ENCODE assay signal across 13 cellular contexts in genomic region chr1:28983509-28984310, GRCh38.
A peak's percentile ranks its signal among the peaks of the same experiment; 100 is the strongest.
DNase-seq lines count a peak whose midpoint lies in the region; ATAC-seq and TF ChIP-seq lines count a peak whose summit lies in the region.
"Had no signal": no experiment of that assay in that cellular context is flagged by ENCODE, and none has a peak within 500 bp of the region (broad histone marks: within the 10 kb centered on the region; RNA-seq: fewer than 3 reads in every experiment).

No MANE protein-coding gene starts in this region.

- H3K4me3 ChIP-seq in body of pancreas (no peak overlapping the region), iPS DF 6.9 (ENCODE audit: low read length) (no peak overlapping the region), sigmoid colon (no peak overlapping the region)
- H3K4me3 ChIP-seq: thyroid gland had no signal

- peak overlapping the region; percentile 70 to 83 (median 76) for H3K27ac ChIP-seq in body of pancreas
- H3K27ac ChIP-seq in iPS DF 6.9 (ENCODE audit: low read length) = no peak overlapping the region
- H3K27ac ChIP-seq in sigmoid colon = peak overlapping the region in 3 of 4 donors; percentile 34 to 53 (median 36)
- H3K27ac ChIP-seq: 22Rv1, thyroid gland had no signal

- H3K27me3 ChIP-seq in body of pancreas = no peaks in the 10 kb centered on the region
- H3K27me3 ChIP-seq in iPS DF 6.9 (ENCODE audit: control insufficient read depth, insufficient read depth, low read length) = no peaks in the 10 kb centered on the region
- H3K27me3 ChIP-seq in sigmoid colon = no peaks in the 10 kb centered on the region
- H3K27me3 ChIP-seq: thyroid gland had no signal

- no peaks in the 10 kb centered on the region for H3K9me3 ChIP-seq in body of pancreas
- no peaks in the 10 kb centered on the region for H3K9me3 ChIP-seq in iPS DF 6.9 (ENCODE audit: control insufficient read depth, insufficient read depth, low read length)
- H3K9me3 ChIP-seq in sigmoid colon = no peaks in the 10 kb centered on the region
- H3K9me3 ChIP-seq: thyroid gland had no signal

- peak; percentile 20 for DNase-seq in DMS 273 (lab: John Stamatoyannopoulos, UW; ENCODE audit: unreplicated experiment)
- DNase-seq in DMS 273 treated with DMSO at 0.1 percent for 48 hours (lab: John Stamatoyannopoulos, UW) = no peak
- peak; percentile 72 to 83 (median 82) for DNase-seq in body of pancreas
- DNase-seq in iPS DF 6.9 (ENCODE audit: low read depth, low spot score) = peak; percentile 13
- peak; percentile 67 for DNase-seq in sigmoid colon
- no peak for DNase-seq in NCI-H226
- DNase-seq in medulla oblongata (ENCODE audit: extremely low spot score) = no peak
- DNase-seq in Kasumi-1 (lab: John Stamatoyannopoulos, UW) = no peak
- DNase-seq: activated CD8-positive, alpha-beta memory T cell treated with anti-CD3 and anti-CD28 coated beads, Interleukin-2, amount 10 ng/mL, durations not matched to agents 7 days and 5 days; effector CD8-positive, alpha-beta T cell; NCI-H1694 treated with DMSO at 0.1 percent for 48 hours; thyroid gland had no signal

- TF ChIP-seq CTCF in body of pancreas (IDR thresholded peaks at IDR 0.05) (peak in 4 of 7 experiments; percentile 44 to 51 (median 48)), sigmoid colon (IDR thresholded peaks at IDR 0.05) (no peak)

- no peak for TF ChIP-seq EP300 in sigmoid colon (IDR thresholded peaks at IDR 0.05)

- intact Hi-C loops in body of pancreas (cut with DNase I) (no loop called here), sigmoid colon (cut with DNase I) (loop anchor here (5.0 kb wide), 1 partner anchor 96 kb away; no protein-coding TSS in a partner anchor)

- 42 to 44% methylated on average over 7 to 15 of the region's 15 CpGs for WGBS in body of pancreas, 2 donors
- no CpG with 5 or more reads among the region's 15 CpGs for WGBS in iPS DF 6.9 (ENCODE audit: insufficient coverage, insufficient read length)
- 95% methylated on average over 15 of the region's 15 CpGs for WGBS in sigmoid colon, 2 donors

- peak in 2 of 3 donors; percentile 25 to 41 for TF ChIP-seq POLR2A in body of pancreas (IDR thresholded peaks at IDR 0.05)
- TF ChIP-seq POLR2A in sigmoid colon (IDR thresholded peaks at IDR 0.05) = no peak

- H3K4me1 ChIP-seq in body of pancreas (peaks cover 20% of the 10 kb centered on the region), iPS DF 6.9 (ENCODE audit: control insufficient read depth, insufficient read depth, low read length) (peaks cover 6% of the 10 kb centered on the region), sigmoid colon (peaks cover 0 to 13% (median 9%) of the 10 kb centered on the region in 4 donors)
- H3K4me1 ChIP-seq: thyroid gland had no signal

- no peaks in the 10 kb centered on the region for H3K36me3 ChIP-seq in body of pancreas (replicated peaks in 1 of 2; ENCODE audit: insufficient read depth in 1 of 2, low read depth in 2 of 2)
- peaks cover 2% of the 10 kb centered on the region; the same call in 1 of the 2 replicates for H3K36me3 ChIP-seq in iPS DF 6.9 (ENCODE audit: control insufficient read depth, insufficient read depth, low read length)
- H3K36me3 ChIP-seq in sigmoid colon = no peaks in the 10 kb centered on the region

- peak; percentile 94 for ATAC-seq in body of pancreas
- ATAC-seq: activated CD8-positive, alpha-beta memory T cell treated with anti-CD3 and anti-CD28 coated beads, Interleukin-2, amount 10 ng/mL, durations not matched to agents 7 days and 5 days had no signal

Comparison
In these comparisons a context has a peak if more than half of its experiments do, and no peak if none do; other contexts are left out.
1. DNase-seq: peak in DMS 273 (single experiment), body of pancreas (4 of 4), iPS DF 6.9 (single experiment) and sigmoid colon (single experiment); none in DMS 273 treated with DMSO at 0.1 percent for 48 hours (single experiment), NCI-H226 (single experiment), medulla oblongata (single experiment) and Kasumi-1 (0 of 2).
2. CTCF ChIP-seq: peak in body of pancreas (4 of 7); none in sigmoid colon (0 of 4).
3. POLR2A ChIP-seq: peak in body of pancreas (2 of 3); none in sigmoid colon (0 of 2).